In the genomic region with DNA sequence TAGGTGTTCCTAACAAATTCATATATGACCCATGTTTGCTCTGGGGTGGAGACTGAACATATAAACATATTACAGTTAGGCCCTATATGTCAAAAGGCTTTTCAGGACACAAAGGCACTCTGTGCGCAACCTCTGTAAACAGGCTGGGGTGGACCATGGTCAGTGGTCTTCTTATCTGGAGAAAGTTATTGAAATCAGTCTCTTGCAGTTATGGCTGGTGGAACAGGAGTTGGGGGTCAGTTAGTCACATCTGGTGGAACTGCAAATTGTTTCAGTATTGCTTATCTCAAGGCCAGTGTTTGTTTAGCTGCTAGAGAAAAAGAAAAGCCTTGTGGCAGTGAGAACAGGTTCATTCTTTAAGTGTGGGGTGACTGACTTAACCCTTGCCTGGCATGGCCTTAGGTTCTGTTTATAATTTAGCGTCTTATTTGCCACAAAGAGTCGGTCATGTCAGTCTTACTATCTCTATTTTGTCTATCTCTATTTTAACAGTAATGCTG, we compare ENCODE assay signal across 1 cellular context.
TF ChIP-seq lines count a peak whose summit lies in the region.

No MANE protein-coding gene starts in this region.

TF ChIP-seq in K562, 482 proteins besides CTCF, POLR2A, EP300 and RAD21 (continued from another document and continues in another):
- TF ChIP-seq ZNF398 (CRISPR knock-in tag; IDR thresholded peaks at IDR 0.05) = no peak
- TF ChIP-seq STAT5A (IDR thresholded peaks at IDR 0.05; ENCODE audit: borderline replicate concordance, low read length) = peak; percentile 90
- no peak for TF ChIP-seq YBX1 (IDR thresholded peaks at IDR 0.05)
- TF ChIP-seq MYNN (IDR thresholded peaks at IDR 0.05) = peak; percentile 36; the same call in 1 of the 2 replicates
- no peak for TF ChIP-seq MYNN (CRISPR knock-in tag; IDR thresholded peaks at IDR 0.05)
- peak; percentile 48; the same call in 1 of the 2 replicates for TF ChIP-seq CREB1 (IDR thresholded peaks at IDR 0.05)
- TF ChIP-seq CREB1 (CRISPR knock-in tag; IDR thresholded peaks at IDR 0.05) = no peak
- 0 out of 2 replicates have a peak, but pooled peaks have one; percentile 37 for TF ChIP-seq MYC (IDR thresholded peaks at IDR 0.05; ENCODE audit: low read depth, low read length)
- TF ChIP-seq MYC (CRISPR knock-in tag; IDR thresholded peaks at IDR 0.05; ENCODE audit: borderline replicate concordance, low read depth) = no peak
- TF ChIP-seq SPI1 (IDR thresholded peaks at IDR 0.05; ENCODE audit: borderline replicate concordance, low read depth, low read length) = no peak
- TF ChIP-seq SMAD4 (CRISPR knock-in tag; conservative IDR thresholded peaks at IDR 0.05) = peak; percentile 88
- no peak for TF ChIP-seq ETS1 (conservative IDR thresholded peaks at IDR 0.05; ENCODE audit: control insufficient read depth, low read depth, low read length)
- TF ChIP-seq SMARCA4 (IDR thresholded peaks at IDR 0.05) = peak; percentile 91
- TF ChIP-seq, protein P1, sequence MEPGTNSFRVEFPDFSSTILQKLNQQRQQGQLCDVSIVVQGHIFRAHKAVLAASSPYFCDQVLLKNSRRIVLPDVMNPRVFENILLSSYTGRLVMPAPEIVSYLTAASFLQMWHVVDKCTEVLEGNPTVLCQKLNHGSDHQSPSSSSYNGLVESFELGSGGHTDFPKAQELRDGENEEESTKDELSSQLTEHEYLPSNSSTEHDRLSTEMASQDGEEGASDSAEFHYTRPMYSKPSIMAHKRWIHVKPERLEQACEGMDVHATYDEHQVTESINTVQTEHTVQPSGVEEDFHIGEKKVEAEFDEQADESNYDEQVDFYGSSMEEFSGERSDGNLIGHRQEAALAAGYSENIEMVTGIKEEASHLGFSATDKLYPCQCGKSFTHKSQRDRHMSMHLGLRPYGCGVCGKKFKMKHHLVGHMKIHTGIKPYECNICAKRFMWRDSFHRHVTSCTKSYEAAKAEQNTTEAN (CRISPR knock-in tag; IDR thresholded peaks at IDR 0.05) = no peak
- peak; percentile 94 for TF ChIP-seq MTA2 (IDR thresholded peaks at IDR 0.05; ENCODE audit: low read depth)
- no peak for TF ChIP-seq ZC3H8 (IDR thresholded peaks at IDR 0.05)
- no peak for TF ChIP-seq HOXB6 (CRISPR knock-in tag; IDR thresholded peaks at IDR 0.05; ENCODE audit: borderline replicate concordance)
- TF ChIP-seq CCNT2 (IDR thresholded peaks at IDR 0.05; ENCODE audit: borderline replicate concordance, extremely low read depth, insufficient read length, low read depth, low read length) = peak; percentile 92
- TF ChIP-seq ZNF253 (CRISPR knock-in tag; conservative IDR thresholded peaks at IDR 0.05) = no peak
- TF ChIP-seq ZZZ3 (IDR thresholded peaks at IDR 0.05) = no peak
- TF ChIP-seq ID3 (CRISPR knock-in tag; IDR thresholded peaks at IDR 0.05) = no peak
- peak; percentile 98 for TF ChIP-seq ID3 (tag; IDR thresholded peaks at IDR 0.05)
- peak; percentile 47; the same call in 1 of the 2 replicates for TF ChIP-seq LCOR (CRISPR knock-in tag; IDR thresholded peaks at IDR 0.05)
- no peak for TF ChIP-seq GABPA (tag; conservative IDR thresholded peaks at IDR 0.05; ENCODE audit: low read depth)
- peak; percentile 69; the same call in 1 of the 2 replicates for TF ChIP-seq ZNF274 (IDR thresholded peaks at IDR 0.05; ENCODE audit: borderline replicate concordance, low read depth, low read length)
- peak; percentile 78 to 81 for TF ChIP-seq NRF1 (conservative IDR thresholded peaks at IDR 0.05 in 1 of 2, IDR thresholded peaks at IDR 0.05 in 1 of 2)
- no peak for TF ChIP-seq SAFB (IDR thresholded peaks at IDR 0.05; ENCODE audit: borderline replicate concordance, low read depth, low read length)
- peak; percentile 93 for TF ChIP-seq FOXM1 (IDR thresholded peaks at IDR 0.05; ENCODE audit: low read depth)
- no peak for TF ChIP-seq FOXM1 (CRISPR knock-in tag; IDR thresholded peaks at IDR 0.05; ENCODE audit: low read depth)
- TF ChIP-seq, protein P2, sequence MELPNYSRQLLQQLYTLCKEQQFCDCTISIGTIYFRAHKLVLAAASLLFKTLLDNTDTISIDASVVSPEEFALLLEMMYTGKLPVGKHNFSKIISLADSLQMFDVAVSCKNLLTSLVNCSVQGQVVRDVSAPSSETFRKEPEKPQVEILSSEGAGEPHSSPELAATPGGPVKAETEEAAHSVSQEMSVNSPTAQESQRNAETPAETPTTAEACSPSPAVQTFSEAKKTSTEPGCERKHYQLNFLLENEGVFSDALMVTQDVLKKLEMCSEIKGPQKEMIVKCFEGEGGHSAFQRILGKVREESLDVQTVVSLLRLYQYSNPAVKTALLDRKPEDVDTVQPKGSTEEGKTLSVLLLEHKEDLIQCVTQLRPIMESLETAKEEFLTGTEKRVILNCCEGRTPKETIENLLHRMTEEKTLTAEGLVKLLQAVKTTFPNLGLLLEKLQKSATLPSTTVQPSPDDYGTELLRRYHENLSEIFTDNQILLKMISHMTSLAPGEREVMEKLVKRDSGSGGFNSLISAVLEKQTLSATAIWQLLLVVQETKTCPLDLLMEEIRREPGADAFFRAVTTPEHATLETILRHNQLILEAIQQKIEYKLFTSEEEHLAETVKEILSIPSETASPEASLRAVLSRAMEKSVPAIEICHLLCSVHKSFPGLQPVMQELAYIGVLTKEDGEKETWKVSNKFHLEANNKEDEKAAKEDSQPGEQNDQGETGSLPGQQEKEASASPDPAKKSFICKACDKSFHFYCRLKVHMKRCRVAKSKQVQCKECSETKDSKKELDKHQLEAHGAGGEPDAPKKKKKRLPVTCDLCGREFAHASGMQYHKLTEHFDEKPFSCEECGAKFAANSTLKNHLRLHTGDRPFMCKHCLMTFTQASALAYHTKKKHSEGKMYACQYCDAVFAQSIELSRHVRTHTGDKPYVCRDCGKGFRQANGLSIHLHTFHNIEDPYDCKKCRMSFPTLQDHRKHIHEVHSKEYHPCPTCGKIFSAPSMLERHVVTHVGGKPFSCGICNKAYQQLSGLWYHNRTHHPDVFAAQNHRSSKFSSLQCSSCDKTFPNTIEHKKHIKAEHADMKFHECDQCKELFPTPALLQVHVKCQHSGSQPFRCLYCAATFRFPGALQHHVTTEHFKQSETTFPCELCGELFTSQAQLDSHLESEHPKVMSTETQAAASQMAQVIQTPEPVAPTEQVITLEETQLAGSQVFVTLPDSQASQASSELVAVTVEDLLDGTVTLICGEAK (IDR thresholded peaks at IDR 0.05) = no peak
- TF ChIP-seq, protein P2 (CRISPR knock-in tag; IDR thresholded peaks at IDR 0.05) = no peak
- TF ChIP-seq, protein P3, sequence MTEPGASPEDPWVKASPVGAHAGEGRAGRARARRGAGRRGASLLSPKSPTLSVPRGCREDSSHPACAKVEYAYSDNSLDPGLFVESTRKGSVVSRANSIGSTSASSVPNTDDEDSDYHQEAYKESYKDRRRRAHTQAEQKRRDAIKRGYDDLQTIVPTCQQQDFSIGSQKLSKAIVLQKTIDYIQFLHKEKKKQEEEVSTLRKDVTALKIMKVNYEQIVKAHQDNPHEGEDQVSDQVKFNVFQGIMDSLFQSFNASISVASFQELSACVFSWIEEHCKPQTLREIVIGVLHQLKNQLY (CRISPR knock-in tag; conservative IDR thresholded peaks at IDR 0.05) = no peak
- TF ChIP-seq, protein P4, sequence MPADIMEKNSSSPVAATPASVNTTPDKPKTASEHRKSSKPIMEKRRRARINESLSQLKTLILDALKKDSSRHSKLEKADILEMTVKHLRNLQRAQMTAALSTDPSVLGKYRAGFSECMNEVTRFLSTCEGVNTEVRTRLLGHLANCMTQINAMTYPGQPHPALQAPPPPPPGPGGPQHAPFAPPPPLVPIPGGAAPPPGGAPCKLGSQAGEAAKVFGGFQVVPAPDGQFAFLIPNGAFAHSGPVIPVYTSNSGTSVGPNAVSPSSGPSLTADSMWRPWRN (IDR thresholded peaks at IDR 0.05; ENCODE audit: low read depth) = no peak; the same call in none of the 2 replicates
- peak; percentile 14; the same call in 1 of the 2 replicates for TF ChIP-seq CXXC5 (CRISPR knock-in tag; IDR thresholded peaks at IDR 0.05)
- TF ChIP-seq PHF21A (IDR thresholded peaks at IDR 0.05; ENCODE audit: borderline replicate concordance, low read depth) = no peak
- peak; percentile 46; the same call in 1 of the 2 replicates for TF ChIP-seq MTA1 (IDR thresholded peaks at IDR 0.05; ENCODE audit: borderline replicate concordance)
- peak; percentile 99 for TF ChIP-seq CBFA2T2 (conservative IDR thresholded peaks at IDR 0.05)
- TF ChIP-seq, protein P5, sequence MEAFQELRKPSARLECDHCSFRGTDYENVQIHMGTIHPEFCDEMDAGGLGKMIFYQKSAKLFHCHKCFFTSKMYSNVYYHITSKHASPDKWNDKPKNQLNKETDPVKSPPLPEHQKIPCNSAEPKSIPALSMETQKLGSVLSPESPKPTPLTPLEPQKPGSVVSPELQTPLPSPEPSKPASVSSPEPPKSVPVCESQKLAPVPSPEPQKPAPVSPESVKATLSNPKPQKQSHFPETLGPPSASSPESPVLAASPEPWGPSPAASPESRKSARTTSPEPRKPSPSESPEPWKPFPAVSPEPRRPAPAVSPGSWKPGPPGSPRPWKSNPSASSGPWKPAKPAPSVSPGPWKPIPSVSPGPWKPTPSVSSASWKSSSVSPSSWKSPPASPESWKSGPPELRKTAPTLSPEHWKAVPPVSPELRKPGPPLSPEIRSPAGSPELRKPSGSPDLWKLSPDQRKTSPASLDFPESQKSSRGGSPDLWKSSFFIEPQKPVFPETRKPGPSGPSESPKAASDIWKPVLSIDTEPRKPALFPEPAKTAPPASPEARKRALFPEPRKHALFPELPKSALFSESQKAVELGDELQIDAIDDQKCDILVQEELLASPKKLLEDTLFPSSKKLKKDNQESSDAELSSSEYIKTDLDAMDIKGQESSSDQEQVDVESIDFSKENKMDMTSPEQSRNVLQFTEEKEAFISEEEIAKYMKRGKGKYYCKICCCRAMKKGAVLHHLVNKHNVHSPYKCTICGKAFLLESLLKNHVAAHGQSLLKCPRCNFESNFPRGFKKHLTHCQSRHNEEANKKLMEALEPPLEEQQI (IDR thresholded peaks at IDR 0.05) = peak; percentile 62; the same call in 1 of the 2 replicates
- peak; percentile 38 to 59; a peak in 1 of 4 replicates for TF ChIP-seq TEAD1 (CRISPR knock-in tag; IDR thresholded peaks at IDR 0.05)
- peak; percentile 100 for TF ChIP-seq FOXA3 (CRISPR knock-in tag; conservative IDR thresholded peaks at IDR 0.05 in 1 of 2, IDR thresholded peaks at IDR 0.05 in 1 of 2)
- TF ChIP-seq EP400 (IDR thresholded peaks at IDR 0.05) = 0 out of 2 replicates have a peak, but pooled peaks have one; percentile 16
- TF ChIP-seq SREBF2 (CRISPR knock-in tag; IDR thresholded peaks at IDR 0.05) = no peak
- TF ChIP-seq ETV1 (tag; conservative IDR thresholded peaks at IDR 0.05; ENCODE audit: low read depth) = no peak
- TF ChIP-seq ZNF75A (CRISPR knock-in tag; IDR thresholded peaks at IDR 0.05) = no peak
- TF ChIP-seq ZNF24 (IDR thresholded peaks at IDR 0.05) = peak; percentile 15; the same call in 1 of the 2 replicates
- TF ChIP-seq HDAC1 (IDR thresholded peaks at IDR 0.05) = peak in 1 of 2 experiments; percentile 89; a peak in 2 of 4 replicates
- no peak for TF ChIP-seq CHCHD3 (CRISPR knock-in tag; IDR thresholded peaks at IDR 0.05)
- TF ChIP-seq SAP30 (IDR thresholded peaks at IDR 0.05; ENCODE audit: borderline replicate concordance, insufficient read depth, low read depth, low read length, poor library complexity, severe bottlenecking) = no peak
- TF ChIP-seq COPS2 (conservative IDR thresholded peaks at IDR 0.05) = no peak
- no peak for TF ChIP-seq KLF10 (CRISPR knock-in tag; IDR thresholded peaks at IDR 0.05)
